Comparison of ENCODE assay signal across 10 cellular contexts in the genomic region with DNA sequence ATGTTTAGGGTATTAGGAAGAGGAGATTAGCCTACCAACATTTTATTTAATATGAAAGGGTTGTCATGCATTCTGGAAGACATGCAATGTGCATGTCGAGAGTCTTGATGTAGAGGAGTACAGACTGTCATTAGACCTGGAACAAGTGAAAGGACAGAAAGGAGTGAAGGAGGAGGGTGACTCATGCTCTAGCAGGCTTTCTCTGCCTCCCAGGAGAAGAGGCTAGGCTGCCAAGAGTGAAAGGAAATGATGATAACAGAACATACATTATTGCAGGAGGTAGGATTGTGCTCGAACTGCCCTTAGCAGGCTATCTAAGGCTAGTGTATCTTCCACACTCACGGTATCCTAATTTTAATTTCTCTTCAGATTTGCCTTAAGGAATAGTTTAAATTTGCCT.
A peak's percentile ranks its signal among the peaks of the same experiment; 100 is the strongest.
DNase-seq lines count a peak whose midpoint lies in the region; ATAC-seq, FAIRE-seq and TF ChIP-seq lines count a peak whose summit lies in the region.
"Had no signal": no experiment of that assay in that cellular context is flagged by ENCODE, and none has a peak within 500 bp of the region (broad histone marks: within the 10 kb centered on the region; RNA-seq: fewer than 3 reads in every experiment).

No MANE protein-coding gene starts in this region.

- no peaks in the 10 kb centered on the region for H3K36me3 ChIP-seq in GM23338 (ENCODE audit: insufficient read depth)
- H3K36me3 ChIP-seq: HAP-1 had no signal

- CTCF ChIA-PET in Calu3 (lab: Charles Lee) = no interaction called here

- H3K79me2 ChIP-seq in GM23338 (replicated peaks; ENCODE audit: insufficient read depth) = no peaks in the 10 kb centered on the region

- no peak for TF ChIP-seq CTCF in Calu3 (IDR thresholded peaks at IDR 0.05; ENCODE audit: unreplicated experiment)
- no peak for TF ChIP-seq CTCF in astrocyte of the spinal cord (IDR thresholded peaks at IDR 0.05; ENCODE audit: low read depth, low read length)
- no peak for TF ChIP-seq CTCF in GM23338 (conservative IDR thresholded peaks at IDR 0.05; ENCODE audit: low read depth in 2 of 2)

- H3K4me3 Mint-ChIP-seq in Calu3 (ENCODE audit: low read depth, unreplicated experiment) (no peak overlapping the region), GM23338 (no peak overlapping the region)

- H3K27me3 Mint-ChIP-seq in Calu3 (ENCODE audit: unreplicated experiment) (no peaks in the 10 kb centered on the region), GM23338 (ENCODE audit: insufficient read depth, low read depth, poor library complexity) (peaks cover 5% of the 10 kb centered on the region)

- H3K9me2 ChIP-seq in GM23338 (ENCODE audit: insufficient read depth) = no peaks in the 10 kb centered on the region

- in situ Hi-C loops in astrocyte of the spinal cord (cut with HindIII; ENCODE audit: low sequenced_read_pairs) = no loop called here

- H3K4me1 Mint-ChIP-seq in Calu3 (ENCODE audit: low read depth, unreplicated experiment) (peaks cover 8% of the 10 kb centered on the region), GM23338 (peaks cover 3% of the 10 kb centered on the region; the same call in 1 of the 3 replicates)

- H4K20me1 ChIP-seq in GM23338 (replicated peaks; ENCODE audit: insufficient read depth) = no peaks in the 10 kb centered on the region

- H3K36me3 Mint-ChIP-seq in Calu3 (ENCODE audit: insufficient read depth, unreplicated experiment) (peaks cover 4% of the 10 kb centered on the region), GM23338 (ENCODE audit: low read depth) (no peaks in the 10 kb centered on the region)

- no peaks in the 10 kb centered on the region for H3F3A ChIP-seq in GM23338 (replicated peaks; ENCODE audit: low read depth)

- H2AFZ ChIP-seq in GM23338 = no peak overlapping the region

- peak; percentile 3 for DNase-seq in Calu3
- peak; percentile 1 for DNase-seq in HTR-8/SVneo (ENCODE audit: insufficient read length, low spot score)
- peak; percentile 82 for DNase-seq in astrocyte of the spinal cord (ENCODE audit: low read depth, low spot score)
- peak; percentile 16 for DNase-seq in myocyte (ENCODE audit: low read depth)
- DNase-seq in GM23338 (ENCODE audit: low spot score) = no peak
- DNase-seq in activated CD4-positive, alpha-beta T cell treated with anti-CD3 and anti-CD28 coated beads for 1 hour = no peak

- H3K4me3 ChIP-seq in astrocyte of the spinal cord (ENCODE audit: low read depth, low read length) (no peak overlapping the region), GM23338 (no peak overlapping the region)
- H3K4me3 ChIP-seq: HAP-1 had no signal

- H3K9me3 Mint-ChIP-seq in Calu3 (ENCODE audit: low read depth, unreplicated experiment) = no peaks in the 10 kb centered on the region
- H3K9me3 Mint-ChIP-seq in GM23338 = no peaks in the 10 kb centered on the region

- BruUV-seq in Calu3 (replicated peaks; lab: Mats Ljungman, UMichigan) = no TSS peak

- H3K4me1 ChIP-seq in GM23338 (ENCODE audit: insufficient read depth) = no peaks in the 10 kb centered on the region

- H3K4me2 ChIP-seq in GM23338 = no peak overlapping the region

- no peak for ATAC-seq in GM23338
- ATAC-seq in HG02610 (IDR thresholded peaks at IDR 0.05; ENCODE audit: unreplicated experiment) = no peak

- H3K27me3 ChIP-seq in GM23338 (ENCODE audit: insufficient read depth) = no peaks in the 10 kb centered on the region

- intact Hi-C loops in Calu3 (cut with micrococcal nuclease; ENCODE audit: unreplicated experiment) = no loop called here

- no peak overlapping the region for H3K27ac ChIP-seq in GM23338 (ENCODE audit: low read depth)

- no peak for FAIRE-seq in HTR-8/SVneo (lab: Jason Lieb, UNC)
- FAIRE-seq: endometrium, GM18507 had no signal

- H3K27ac Mint-ChIP-seq in Calu3 (ENCODE audit: unreplicated experiment) = no peak overlapping the region
- H3K27ac Mint-ChIP-seq in GM23338 = no peak overlapping the region

TF ChIP-seq in GM23338, 12 proteins besides CTCF, POLR2A, EP300 and RAD21:
- TF ChIP-seq NANOG (IDR thresholded peaks at IDR 0.05; ENCODE audit: borderline replicate concordance) = no peak
- no peak for TF ChIP-seq EZH2phosphoT487 (IDR thresholded peaks at IDR 0.05; ENCODE audit: unreplicated experiment)
- TF ChIP-seq, protein P1, sequence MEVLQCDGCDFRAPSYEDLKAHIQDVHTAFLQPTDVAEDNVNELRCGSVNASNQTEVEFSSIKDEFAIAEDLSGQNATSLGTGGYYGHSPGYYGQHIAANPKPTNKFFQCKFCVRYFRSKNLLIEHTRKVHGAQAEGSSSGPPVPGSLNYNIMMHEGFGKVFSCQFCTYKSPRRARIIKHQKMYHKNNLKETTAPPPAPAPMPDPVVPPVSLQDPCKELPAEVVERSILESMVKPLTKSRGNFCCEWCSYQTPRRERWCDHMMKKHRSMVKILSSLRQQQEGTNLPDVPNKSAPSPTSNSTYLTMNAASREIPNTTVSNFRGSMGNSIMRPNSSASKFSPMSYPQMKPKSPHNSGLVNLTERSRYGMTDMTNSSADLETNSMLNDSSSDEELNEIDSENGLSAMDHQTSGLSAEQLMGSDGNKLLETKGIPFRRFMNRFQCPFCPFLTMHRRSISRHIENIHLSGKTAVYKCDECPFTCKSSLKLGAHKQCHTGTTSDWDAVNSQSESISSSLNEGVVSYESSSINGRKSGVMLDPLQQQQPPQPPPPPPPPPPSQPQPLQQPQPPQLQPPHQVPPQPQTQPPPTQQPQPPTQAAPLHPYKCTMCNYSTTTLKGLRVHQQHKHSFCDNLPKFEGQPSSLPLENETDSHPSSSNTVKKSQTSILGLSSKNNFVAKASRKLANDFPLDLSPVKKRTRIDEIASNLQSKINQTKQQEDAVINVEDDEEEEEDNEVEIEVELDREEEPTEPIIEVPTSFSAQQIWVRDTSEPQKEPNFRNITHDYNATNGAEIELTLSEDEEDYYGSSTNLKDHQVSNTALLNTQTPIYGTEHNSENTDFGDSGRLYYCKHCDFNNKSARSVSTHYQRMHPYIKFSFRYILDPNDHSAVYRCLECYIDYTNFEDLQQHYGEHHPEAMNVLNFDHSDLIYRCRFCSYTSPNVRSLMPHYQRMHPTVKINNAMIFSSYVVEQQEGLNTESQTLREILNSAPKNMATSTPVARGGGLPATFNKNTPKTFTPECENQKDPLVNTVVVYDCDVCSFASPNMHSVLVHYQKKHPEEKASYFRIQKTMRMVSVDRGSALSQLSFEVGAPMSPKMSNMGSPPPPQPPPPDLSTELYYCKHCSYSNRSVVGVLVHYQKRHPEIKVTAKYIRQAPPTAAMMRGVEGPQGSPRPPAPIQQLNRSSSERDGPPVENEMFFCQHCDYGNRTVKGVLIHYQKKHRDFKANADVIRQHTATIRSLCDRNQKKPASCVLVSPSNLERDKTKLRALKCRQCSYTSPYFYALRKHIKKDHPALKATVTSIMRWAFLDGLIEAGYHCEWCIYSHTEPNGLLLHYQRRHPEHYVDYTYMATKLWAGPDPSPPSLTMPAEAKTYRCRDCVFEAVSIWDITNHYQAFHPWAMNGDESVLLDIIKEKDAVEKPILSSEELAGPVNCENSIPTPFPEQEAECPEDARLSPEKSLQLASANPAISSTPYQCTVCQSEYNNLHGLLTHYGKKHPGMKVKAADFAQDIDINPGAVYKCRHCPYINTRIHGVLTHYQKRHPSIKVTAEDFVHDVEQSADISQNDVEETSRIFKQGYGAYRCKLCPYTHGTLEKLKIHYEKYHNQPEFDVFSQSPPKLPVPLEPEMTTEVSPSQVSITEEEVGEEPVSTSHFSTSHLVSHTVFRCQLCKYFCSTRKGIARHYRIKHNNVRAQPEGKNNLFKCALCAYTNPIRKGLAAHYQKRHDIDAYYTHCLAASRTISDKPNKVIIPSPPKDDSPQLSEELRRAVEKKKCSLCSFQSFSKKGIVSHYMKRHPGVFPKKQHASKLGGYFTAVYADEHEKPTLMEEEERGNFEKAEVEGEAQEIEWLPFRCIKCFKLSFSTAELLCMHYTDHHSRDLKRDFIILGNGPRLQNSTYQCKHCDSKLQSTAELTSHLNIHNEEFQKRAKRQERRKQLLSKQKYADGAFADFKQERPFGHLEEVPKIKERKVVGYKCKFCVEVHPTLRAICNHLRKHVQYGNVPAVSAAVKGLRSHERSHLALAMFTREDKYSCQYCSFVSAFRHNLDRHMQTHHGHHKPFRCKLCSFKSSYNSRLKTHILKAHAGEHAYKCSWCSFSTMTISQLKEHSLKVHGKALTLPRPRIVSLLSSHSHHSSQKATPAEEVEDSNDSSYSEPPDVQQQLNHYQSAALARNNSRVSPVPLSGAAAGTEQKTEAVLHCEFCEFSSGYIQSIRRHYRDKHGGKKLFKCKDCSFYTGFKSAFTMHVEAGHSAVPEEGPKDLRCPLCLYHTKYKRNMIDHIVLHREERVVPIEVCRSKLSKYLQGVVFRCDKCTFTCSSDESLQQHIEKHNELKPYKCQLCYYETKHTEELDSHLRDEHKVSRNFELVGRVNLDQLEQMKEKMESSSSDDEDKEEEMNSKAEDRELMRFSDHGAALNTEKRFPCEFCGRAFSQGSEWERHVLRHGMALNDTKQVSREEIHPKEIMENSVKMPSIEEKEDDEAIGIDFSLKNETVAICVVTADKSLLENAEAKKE (CRISPR knock-in tag; IDR thresholded peaks at IDR 0.05) = no peak
- no peak for TF ChIP-seq JUNB (IDR thresholded peaks at IDR 0.05; ENCODE audit: unreplicated experiment)
- no peak for TF ChIP-seq EZH2 (IDR thresholded peaks at IDR 0.05; ENCODE audit: low read depth, unreplicated experiment)
- no peak for TF ChIP-seq STAT1 (IDR thresholded peaks at IDR 0.05; ENCODE audit: unreplicated experiment)

Comparison
In these comparisons a context has a peak if more than half of its experiments do, and no peak if none do; other contexts are left out.
1. DNase-seq: peak in Calu3 (single experiment), HTR-8/SVneo (single experiment), astrocyte of the spinal cord (single experiment) and myocyte (single experiment); none in GM23338 (single experiment) and activated CD4-positive, alpha-beta T cell treated with anti-CD3 and anti-CD28 coated beads for 1 hour (single experiment).